In genomic region chr3:100760377-100760776, GRCh38 we compare ENCODE assay signal across 31 cellular contexts. TPM values are rescaled to one million over a fixed set of nuclear protein-coding genes. Genes with fewer than 3 reads are reported as not detected.
DNase-seq lines count a peak whose midpoint lies in the region; ATAC-seq and TF ChIP-seq lines count a peak whose summit lies in the region.
"Had no signal": no experiment of that assay in that cellular context is flagged by ENCODE, and none has a peak within 500 bp of the region (broad histone marks: within the 10 kb centered on the region; RNA-seq: fewer than 3 reads in every experiment).

No MANE protein-coding gene starts in this region.

- peaks cover 47% of the 10 kb centered on the region for H3K4me1 ChIP-seq in parathyroid adenoma
- H3K4me1 ChIP-seq: BLaER1, SJSA1, spleen had no signal

- H2AFZ ChIP-seq in parathyroid adenoma = peak overlapping the region; percentile 79

- no peaks in the 10 kb centered on the region for H3K9me3 ChIP-seq in T-helper 17 cell (ENCODE audit: control insufficient read depth, low read length, poor library complexity, severe bottlenecking)
- no peaks in the 10 kb centered on the region for H3K9me3 ChIP-seq in parathyroid adenoma (ENCODE audit: control insufficient read depth, low read length)
- H3K9me3 ChIP-seq: BLaER1, esophagus muscularis mucosa, gastrocnemius medialis, mucosa of descending colon, SJSA1, spleen, uterus had no signal

- H3K4me2 ChIP-seq in parathyroid adenoma (ENCODE audit: low read length) = no peak overlapping the region
- H3K4me2 ChIP-seq: BLaER1 had no signal

- H3K36me3 Mint-ChIP-seq in Calu3 (ENCODE audit: insufficient read depth, unreplicated experiment) = peaks cover 33% of the 10 kb centered on the region
- H3K36me3 Mint-ChIP-seq in T-helper 17 cell (ENCODE audit: low read depth) = no peaks in the 10 kb centered on the region
- H3K36me3 Mint-ChIP-seq: natural killer cell treated with Interleukin-12 subunit alpha and Interleukin-12 subunit beta and Interleukin-15 and Interleukin-18, amount 100 ng/mL, for 72 hours had no signal

- H3K79me2 ChIP-seq in parathyroid adenoma = no peaks in the 10 kb centered on the region

- no peak overlapping the region for H3K9ac ChIP-seq in parathyroid adenoma
- H3K9ac ChIP-seq: BLaER1 had no signal

- no peak for ATAC-seq in T-helper 17 cell
- ATAC-seq in HG03571 (IDR thresholded peaks at IDR 0.05; ENCODE audit: unreplicated experiment) = no peak
- ATAC-seq in GM18870 (IDR thresholded peaks at IDR 0.05; ENCODE audit: unreplicated experiment) = no peak
- no peak; the same call in 2 of the 3 replicates for ATAC-seq in SK-N-SH treated with all-trans-retinoic acid at 6 μM for 48 hours
- ATAC-seq in GM18909 (IDR thresholded peaks at IDR 0.05; ENCODE audit: poor library complexity, unreplicated experiment) = no peak
- ATAC-seq: gastrocnemius medialis; natural killer cell treated with Interleukin-12 subunit alpha and Interleukin-12 subunit beta and Interleukin-15 and Interleukin-18, amount 100 ng/mL, for 72 hours; stimulated activated naive CD8-positive, alpha-beta T cell treated with anti-CD3 and anti-CD28 coated beads, Interleukin-15, Interleukin-2, amounts not matched to agents 100 U/mL and 50 U/mL, for 24 hours had no signal

- H3K27ac ChIP-seq in parathyroid adenoma = peak overlapping the region; percentile 66
- H3K27ac ChIP-seq: BLaER1, esophagus muscularis mucosa, gastrocnemius medialis, SJSA1 had no signal

- CTCF ChIA-PET in Calu3 (lab: Charles Lee) = interaction anchor here (0.7 to 1.7 kb wide), 3 partner anchors 37 to 436 kb away, joined by 3 to 8 read pairs (median 5); no protein-coding TSS in a partner anchor

- TF ChIP-seq CTCF in Calu3 (IDR thresholded peaks at IDR 0.05; ENCODE audit: unreplicated experiment) (no peak), parathyroid adenoma (IDR thresholded peaks at IDR 0.05) (no peak)

- no peaks in the 10 kb centered on the region for H3K27me3 ChIP-seq in parathyroid adenoma (ENCODE audit: control insufficient read depth, insufficient read depth, low read length)
- H3K27me3 ChIP-seq: BLaER1, esophagus muscularis mucosa, gastrocnemius medialis, SJSA1, spleen, uterus had no signal

- no peaks in the 10 kb centered on the region for H3K27me3 Mint-ChIP-seq in Calu3 (ENCODE audit: unreplicated experiment)
- H3K27me3 Mint-ChIP-seq in T-helper 17 cell = no peaks in the 10 kb centered on the region
- H3K27me3 Mint-ChIP-seq: activated CD4-positive, alpha-beta T cell treated with anti-CD3 and anti-CD28 coated beads, Interleukin-2, amount 10 ng/mL, durations not matched to agents 7 days and 5 days; IgD-negative memory B cell had no signal

- DNase-seq in Calu3 = no peak
- no peak for DNase-seq in T-helper 17 cell
- peak; percentile 49 for DNase-seq in fibroblast of peridontal ligament (ENCODE audit: extremely low read depth)
- DNase-seq: ACHN; activated B cell treated with CpG ODN at 0.5 μM for 24 hours; activated CD4-positive, alpha-beta T cell treated with anti-CD3 and anti-CD28 coated beads, Interleukin-2, amount 10 ng/mL, durations not matched to agents 7 days and 5 days; activated naive CD4-positive, alpha-beta T cell treated with Interleukin-2 at 50 U/mL for 16 hours; activated T-cell treated with anti-CD3 and anti-CD28 coated beads, Interleukin-2, amount 50 U/mL, for 48 hours; central memory CD4-positive, alpha-beta T cell; gastrocnemius medialis; H9; kidney glomerular epithelial cell; mucosa of descending colon; NCI-H446 treated with DMSO at 0.1 percent for 48 hours; NCI-H774; retina; spleen; stimulated activated CD4-positive, alpha-beta T cell treated with anti-CD3 and anti-CD28 coated beads, Interleukin-2, amount 100 ng/mL, for 24 hours; stimulated activated naive CD8-positive, alpha-beta T cell treated with anti-CD3 and anti-CD28 coated beads, Interleukin-15, Interleukin-2, amounts not matched to agents 100 U/mL and 50 U/mL, for 24 hours; uterus had no signal

- H3K4me1 Mint-ChIP-seq in Calu3 (ENCODE audit: low read depth, unreplicated experiment) = no peaks in the 10 kb centered on the region
- peaks cover 19% of the 10 kb centered on the region for H3K4me1 Mint-ChIP-seq in T-helper 17 cell
- H3K4me1 Mint-ChIP-seq: activated B cell treated with CpG ODN at 0.5 μM for 24 hours had no signal

- H3K27ac Mint-ChIP-seq in Calu3 (ENCODE audit: unreplicated experiment) (peak overlapping the region; percentile 4), T-helper 17 cell (peak overlapping the region; percentile 57)
- H3K27ac Mint-ChIP-seq: activated B cell treated with CpG ODN at 0.5 μM for 24 hours; activated CD4-positive, alpha-beta T cell treated with anti-CD3 and anti-CD28 coated beads, Interleukin-2, amount 10 ng/mL, durations not matched to agents 7 days and 5 days; IgD-negative memory B cell; natural killer cell treated with Interleukin-12 subunit alpha and Interleukin-12 subunit beta and Interleukin-15 and Interleukin-18, amount 100 ng/mL, for 72 hours had no signal

- no peaks in the 10 kb centered on the region for H3K9me3 Mint-ChIP-seq in Calu3 (ENCODE audit: low read depth, unreplicated experiment)
- H3K9me3 Mint-ChIP-seq: activated B cell treated with CpG ODN at 0.5 μM for 24 hours; activated CD4-positive, alpha-beta T cell treated with anti-CD3 and anti-CD28 coated beads, Interleukin-2, amount 10 ng/mL, durations not matched to agents 7 days and 5 days; H9; natural killer cell treated with Interleukin-12 subunit alpha and Interleukin-12 subunit beta and Interleukin-15 and Interleukin-18, amount 100 ng/mL, for 72 hours had no signal

- H3K4me3 Mint-ChIP-seq in Calu3 (ENCODE audit: low read depth, unreplicated experiment) = no peak overlapping the region
- no peak overlapping the region for H3K4me3 Mint-ChIP-seq in T-helper 17 cell
- H3K4me3 Mint-ChIP-seq: activated B cell treated with CpG ODN at 0.5 μM for 24 hours; activated CD4-positive, alpha-beta T cell treated with anti-CD3 and anti-CD28 coated beads, Interleukin-2, amount 10 ng/mL, durations not matched to agents 7 days and 5 days; H9; IgD-negative memory B cell; natural killer cell treated with Interleukin-12 subunit alpha and Interleukin-12 subunit beta and Interleukin-15 and Interleukin-18, amount 100 ng/mL, for 72 hours had no signal

- intact Hi-C loops in Calu3 (cut with micrococcal nuclease; ENCODE audit: unreplicated experiment) = no loop called here

- H3K36me3 ChIP-seq in parathyroid adenoma (ENCODE audit: control insufficient read depth, insufficient read depth, low read length) = no peaks in the 10 kb centered on the region
- H3K36me3 ChIP-seq: gastrocnemius medialis, SJSA1, uterus had no signal

- BruUV-seq in Calu3 (replicated peaks; lab: Mats Ljungman, UMichigan) = TSS peak; percentile 1

- H3K4me3 ChIP-seq in parathyroid adenoma (ENCODE audit: low read depth, low read length) = no peak overlapping the region
- H3K4me3 ChIP-seq: BLaER1, esophagus muscularis mucosa, gastrocnemius medialis, lung, mucosa of descending colon, SJSA1, spleen, uterus had no signal

TF ChIP-seq in SK-N-SH treated with all-trans-retinoic acid at 6 μM for 48 hours, 23 proteins besides CTCF, POLR2A, EP300 and RAD21:
- no peak for TF ChIP-seq ZNF8 (CRISPR knock-in tag; IDR thresholded peaks at IDR 0.05)
- TF ChIP-seq ARNTL (CRISPR knock-in tag; IDR thresholded peaks at IDR 0.05; ENCODE audit: borderline replicate concordance, low read depth) = no peak
- TF ChIP-seq TSHZ2 (CRISPR knock-in tag; IDR thresholded peaks at IDR 0.05) = no peak
- no peak for TF ChIP-seq PPARA (CRISPR knock-in tag; IDR thresholded peaks at IDR 0.05; ENCODE audit: borderline replicate concordance)
- no peak for TF ChIP-seq ZNF565 (CRISPR knock-in tag; conservative IDR thresholded peaks at IDR 0.05; ENCODE audit: low read depth)
- no peak for TF ChIP-seq GLIS3 (CRISPR knock-in tag; IDR thresholded peaks at IDR 0.05)
- TF ChIP-seq ZC3H10 (CRISPR knock-in tag; IDR thresholded peaks at IDR 0.05) = no peak
- no peak for TF ChIP-seq ESRRG (CRISPR knock-in tag; IDR thresholded peaks at IDR 0.05)

RNA-seq across cellular contexts. Expression of gene TFG, which starts 51.1 kb away (rescaled TPM):
- total RNA-seq in Calu3 (2022) (139 and 143 TPM in 2 replicates), T-helper 17 cell (10 to 100 TPM; 59.2 to 60.4 TPM)
